In the genomic region with DNA sequence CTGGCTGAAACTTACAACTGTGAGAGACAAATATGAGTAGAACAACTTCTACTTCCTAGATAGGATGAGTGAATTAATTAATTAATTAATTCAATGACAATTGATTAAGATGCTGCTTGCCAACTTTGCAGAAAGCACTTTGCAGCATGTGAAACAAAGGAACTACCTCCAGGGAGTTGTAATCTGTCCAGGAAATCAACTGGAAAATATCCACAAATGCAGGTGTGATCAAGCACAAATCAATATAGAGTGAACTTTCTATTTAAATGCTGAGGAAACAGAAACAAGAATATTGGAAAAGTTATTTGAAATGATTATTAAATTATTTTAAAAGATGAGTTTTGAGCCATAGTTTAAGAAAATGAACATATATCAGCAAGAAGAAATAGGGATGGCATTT, we compare ENCODE assay signal across 27 cellular contexts.
"Had no signal": no experiment of that assay in that cellular context is flagged by ENCODE, and none has a peak within 500 bp of the region (broad histone marks: within the 10 kb centered on the region; RNA-seq: fewer than 3 reads in every experiment).

No MANE protein-coding gene starts in this region.

- H3K36me3 Mint-ChIP-seq: natural killer cell; stimulated activated effector memory CD8-positive, alpha-beta T cell treated with anti-CD3 and anti-CD28 coated beads, Interleukin-12 subunit alpha, Interleukin-12 subunit beta, amount 100 ng/mL, for 72 hours; stimulated activated naive B cell treated with anti-CD40 and anti-IgM and Interleukin-4, amounts not matched to agents 10 μg/mL and 1 μg/mL and 100 μg/mL, for 72 hours had no signal

- H3K27ac ChIP-seq: neutrophil, parathyroid adenoma, psoas muscle, right lobe of liver, sigmoid colon, stomach, thoracic aorta, thyroid gland, tibial nerve, upper lobe of left lung, vagina had no signal

- H3K4me3 ChIP-seq: psoas muscle, right lobe of liver, sigmoid colon, stomach, thoracic aorta, thyroid gland, tibial nerve, upper lobe of left lung, vagina had no signal

- H3K79me2 ChIP-seq: parathyroid adenoma had no signal

- H3K27me3 ChIP-seq: neutrophil, right lobe of liver, sigmoid colon, stomach, thyroid gland, tibial nerve, upper lobe of left lung, vagina had no signal

- ATAC-seq: natural killer cell; psoas muscle; right cardiac atrium; stimulated activated effector memory CD8-positive, alpha-beta T cell treated with anti-CD3 and anti-CD28 coated beads, Interleukin-12 subunit alpha, Interleukin-12 subunit beta, amount 100 ng/mL, for 72 hours; stimulated activated naive B cell treated with anti-CD40 and anti-IgM and Interleukin-4, amounts not matched to agents 10 μg/mL and 1 μg/mL and 100 μg/mL, for 72 hours had no signal

- H3K4me1 ChIP-seq: parathyroid adenoma, sigmoid colon, stomach, thyroid gland, tibial nerve, upper lobe of left lung, vagina had no signal

- H3K9me3 ChIP-seq: neutrophil, psoas muscle, right lobe of liver, sigmoid colon, stomach, thoracic aorta, thyroid gland, tibial nerve, upper lobe of left lung, vagina had no signal

- H3K9me3 Mint-ChIP-seq: natural killer cell; nephron; stimulated activated effector memory CD8-positive, alpha-beta T cell treated with anti-CD3 and anti-CD28 coated beads, Interleukin-12 subunit alpha, Interleukin-12 subunit beta, amount 100 ng/mL, for 72 hours; stimulated activated naive CD8-positive, alpha-beta T cell treated with anti-CD3 and anti-CD28 coated beads, Interleukin-15, Interleukin-2, amounts not matched to agents 100 ng/mL and 50 ng/mL, for 24 hours had no signal

- DNase-seq: natural killer cell; nucleus accumbens; posterior cingulate gyrus; psoas muscle; right cardiac atrium; right lobe of liver; sigmoid colon; small intestine; stimulated activated CD4-positive, alpha-beta T cell treated with anti-CD3 and anti-CD28 coated beads, Interleukin-15, amount 100 ng/mL, for 24 hours; stimulated activated CD4-positive, alpha-beta T cell treated with anti-CD3 and anti-CD28 coated beads, Interleukin-2, amount 100 ng/mL, for 24 hours; stimulated activated CD4-positive, alpha-beta T cell treated with anti-CD3 and anti-CD28 coated beads, Interleukin-2, amount 100 ng/mL, for 48 hours; stimulated activated CD4-positive, alpha-beta T cell treated with anti-CD3 and anti-CD28 coated beads, Interleukin-4, amount 100 ng/mL, for 24 hours; stimulated activated naive B cell treated with anti-CD40 and anti-IgM and Interleukin-4, amounts not matched to agents 10 μg/mL and 1 μg/mL and 100 μg/mL, for 72 hours; stimulated activated naive CD4-positive, alpha-beta T cell treated with Interleukin-2 at 50 U/mL for 16 hours; stomach; thyroid gland; upper lobe of left lung had no signal

- H3K4me3 Mint-ChIP-seq: natural killer cell; nephron; stimulated activated effector memory CD8-positive, alpha-beta T cell treated with anti-CD3 and anti-CD28 coated beads, Interleukin-12 subunit alpha, Interleukin-12 subunit beta, amount 100 ng/mL, for 72 hours; stimulated activated naive B cell treated with anti-CD40 and anti-IgM and Interleukin-4, amounts not matched to agents 10 μg/mL and 1 μg/mL and 100 μg/mL, for 72 hours; stimulated activated naive CD8-positive, alpha-beta T cell treated with anti-CD3 and anti-CD28 coated beads, Interleukin-15, Interleukin-2, amounts not matched to agents 100 ng/mL and 50 ng/mL, for 24 hours had no signal

- H3K36me3 ChIP-seq: neutrophil, right lobe of liver, sigmoid colon, stomach, thoracic aorta, thyroid gland, tibial nerve, upper lobe of left lung, vagina had no signal

- H3K9ac ChIP-seq: parathyroid adenoma had no signal

- H2AFZ ChIP-seq: parathyroid adenoma had no signal

- H3K4me1 Mint-ChIP-seq: natural killer cell had no signal

- H3K27ac Mint-ChIP-seq: natural killer cell; nephron; progenitor cell of endocrine pancreas; stimulated activated effector memory CD8-positive, alpha-beta T cell treated with anti-CD3 and anti-CD28 coated beads, Interleukin-12 subunit alpha, Interleukin-12 subunit beta, amount 100 ng/mL, for 72 hours; stimulated activated naive B cell treated with anti-CD40 and anti-IgM and Interleukin-4, amounts not matched to agents 10 μg/mL and 1 μg/mL and 100 μg/mL, for 72 hours; stimulated activated naive CD8-positive, alpha-beta T cell treated with anti-CD3 and anti-CD28 coated beads, Interleukin-15, Interleukin-2, amounts not matched to agents 100 ng/mL and 50 ng/mL, for 24 hours had no signal

- FAIRE-seq: small intestine, urothelium cell line had no signal
